Comparison of ENCODE assay signal across 20 cellular contexts in genomic region chr17:1936766-1937165, GRCh38.
DNase-seq lines count a peak whose midpoint lies in the region; ATAC-seq and TF ChIP-seq lines count a peak whose summit lies in the region.
"Had no signal": no experiment of that assay in that cellular context is flagged by ENCODE, and none has a peak within 500 bp of the region (broad histone marks: within the 10 kb centered on the region; RNA-seq: fewer than 3 reads in every experiment).

No MANE protein-coding gene starts in this region.

- H3T11ph ChIP-seq in H9 (ENCODE audit: low read length) = no peak overlapping the region

- no peak overlapping the region for H3K27ac ChIP-seq in H9 (ENCODE audit: insufficient read length, low read depth, low read length)
- H3K27ac ChIP-seq in neuronal stem cell (replicated peaks; ENCODE audit: low read length) = no peak overlapping the region
- H3K27ac ChIP-seq: 22Rv1 had no signal

- no peaks in the 10 kb centered on the region for H3K4me1 ChIP-seq in H9 (ENCODE audit: insufficient read depth, low read length)
- H3K4me1 ChIP-seq in neuronal stem cell (ENCODE audit: control insufficient read depth in 2 of 2, insufficient read depth in 1 of 2, low read depth in 1 of 2, low read length in 2 of 2) = peaks cover 15 to 22% of the 10 kb centered on the region in 2 donors
- H3K4me1 ChIP-seq: HAP-1 had no signal

- H3K27me3 ChIP-seq in H9 (ENCODE audit: insufficient read depth, low read length) = no peaks in the 10 kb centered on the region
- peaks cover 0 to 12% (median 0%) of the 10 kb centered on the region in 3 experiments for H3K27me3 ChIP-seq in neuronal stem cell (ENCODE audit: control insufficient read depth in 3 of 3, insufficient read depth in 3 of 3, low read depth in 1 of 3, low read length in 3 of 3)

- no peak overlapping the region for H2BK15ac ChIP-seq in H9 (ENCODE audit: low read depth, low read length)
- H2BK15ac ChIP-seq in neuronal stem cell (ENCODE audit: low read length) = peak overlapping the region; percentile 90

- H4K8ac ChIP-seq in H9 (replicated peaks; ENCODE audit: insufficient read length, low read depth, low read length) = no peak overlapping the region
- H4K8ac ChIP-seq in neuronal stem cell (ENCODE audit: low read depth, low read length) = no peak overlapping the region

- H3K9me3 ChIP-seq in H9 (ENCODE audit: control insufficient read depth, low read depth, low read length) (no peaks in the 10 kb centered on the region), neuronal stem cell (replicated peaks in 1 of 2; ENCODE audit: control insufficient read depth in 2 of 2, insufficient read depth in 1 of 2, low read depth in 1 of 2, low read length in 2 of 2) (peaks cover 0 to 2% of the 10 kb centered on the region in 2 donors)
- H3K9me3 ChIP-seq: HAP-1 had no signal

- H2AK5ac ChIP-seq in H9 (ENCODE audit: insufficient read length, low read length) (no peak overlapping the region), neuronal stem cell (ENCODE audit: low read depth, low read length) (peak overlapping the region; percentile 61)

- no peak overlapping the region for H4K91ac ChIP-seq in H9 (ENCODE audit: insufficient read length, low read depth, low read length)
- no peak overlapping the region for H4K91ac ChIP-seq in neuronal stem cell (ENCODE audit: low read depth, low read length, poor library complexity)

- no peaks in the 10 kb centered on the region for H3K79me1 ChIP-seq in H9 (ENCODE audit: insufficient read depth, low read depth, low read length, poor library complexity, severe bottlenecking)
- H3K79me1 ChIP-seq in neuronal stem cell (ENCODE audit: low read depth, low read length) = no peaks in the 10 kb centered on the region

- no peak overlapping the region for H2AFZ ChIP-seq in H9 (ENCODE audit: low read length)
- H2AFZ ChIP-seq in neuronal stem cell (ENCODE audit: low read length) = no peak overlapping the region

- no peak overlapping the region for H2BK20ac ChIP-seq in H9 (ENCODE audit: low read depth, low read length, poor library complexity, severe bottlenecking)

- H3K18ac ChIP-seq in H9 (ENCODE audit: insufficient read length, low read depth, low read length) (no peak overlapping the region), neuronal stem cell (ENCODE audit: low read length) (peak overlapping the region; percentile 22)

- H4K5ac ChIP-seq in H9 (ENCODE audit: insufficient read length, low read depth, low read length) = no peak overlapping the region

- H3K9me3 Mint-ChIP-seq in stimulated activated naive CD8-positive, alpha-beta T cell treated with anti-CD3 and anti-CD28 coated beads, Interleukin-15, amount 100 ng/mL, for 72 hours = no peaks in the 10 kb centered on the region
- H3K9me3 Mint-ChIP-seq in H9 = no peaks in the 10 kb centered on the region
- H3K9me3 Mint-ChIP-seq: CD4-positive, CD25-positive, alpha-beta regulatory T cell; CD8-positive, alpha-beta T cell; HFFc6 had no signal

- H2BK5ac ChIP-seq in H9 (ENCODE audit: insufficient read length, low read length) = no peak overlapping the region
- H2BK5ac ChIP-seq in neuronal stem cell (ENCODE audit: low read length) = no peak overlapping the region

- H2BK12ac ChIP-seq in H9 (ENCODE audit: insufficient read length, low read depth, low read length) (no peak overlapping the region), neuronal stem cell (ENCODE audit: low read length) (no peak overlapping the region)

- no peak overlapping the region for H3K4me3 Mint-ChIP-seq in stimulated activated naive CD8-positive, alpha-beta T cell treated with anti-CD3 and anti-CD28 coated beads, Interleukin-15, amount 100 ng/mL, for 72 hours
- no peak overlapping the region for H3K4me3 Mint-ChIP-seq in H9
- H3K4me3 Mint-ChIP-seq: B cell; CD4-positive, CD25-positive, alpha-beta regulatory T cell; CD8-positive, alpha-beta T cell; HFFc6 had no signal

- WGBS in H9 (ENCODE audit: extremely low coverage, insufficient read length, low lambda C conversion rate) = no CpG with 5 or more reads among the region's 28 CpGs
- WGBS in neuronal stem cell (ENCODE audit: extremely low coverage in 2 of 2, insufficient read length in 2 of 2, insufficient replicate concordance in 1 of 2), 2 donors = no CpG with 5 or more reads among the region's 28 CpGs

- DNase-seq in stimulated activated naive CD8-positive, alpha-beta T cell treated with anti-CD3 and anti-CD28 coated beads, Interleukin-15, amount 100 ng/mL, for 72 hours = no peak
- no peak for DNase-seq in stimulated activated naive CD8-positive, alpha-beta T cell treated with anti-CD3 and anti-CD28 coated beads, Interleukin-15, Interleukin-2, amounts not matched to agents 100 U/mL and 50 U/mL, for 24 hours
- DNase-seq in GM20000 (ENCODE audit: low spot score) = peak; percentile 22
- peak; percentile 55 for DNase-seq in H9
- no peak for DNase-seq in neuronal stem cell (ENCODE audit: low spot score)
- no peak for DNase-seq in T-helper 1 cell
- no peak for DNase-seq in effector CD4-positive, alpha-beta T cell
- no peak for DNase-seq in GOT3 (lab: John Stamatoyannopoulos, UW)
- DNase-seq: C1 segment of cervical spinal cord; CD4-positive, CD25-positive, alpha-beta regulatory T cell; CD8-positive, alpha-beta T cell; DMS 273 treated with DMSO at 0.1 percent for 48 hours; DMS79; EL; GDM1; HFFc6 had no signal

- H3K27ac Mint-ChIP-seq in stimulated activated naive CD8-positive, alpha-beta T cell treated with anti-CD3 and anti-CD28 coated beads, Interleukin-15, amount 100 ng/mL, for 72 hours = no peak overlapping the region
- H3K27ac Mint-ChIP-seq in H9 = no peak overlapping the region
- H3K27ac Mint-ChIP-seq: B cell; CD4-positive, CD25-positive, alpha-beta regulatory T cell; CD8-positive, alpha-beta T cell; HFFc6 had no signal

- H3K79me2 ChIP-seq in H9 (ENCODE audit: insufficient read depth, low read length) = no peaks in the 10 kb centered on the region

- no peaks in the 10 kb centered on the region for H3K36me3 ChIP-seq in neuronal stem cell (replicated peaks in 1 of 2; ENCODE audit: control insufficient read depth in 2 of 2, insufficient read depth in 2 of 2, low read length in 2 of 2)
- H3K36me3 ChIP-seq: HAP-1 had no signal

- no peak overlapping the region for H3K56ac ChIP-seq in H9 (ENCODE audit: insufficient read length, low read depth, low read length)

- peaks cover 6% of the 10 kb centered on the region for H3K23me2 ChIP-seq in H9 (ENCODE audit: insufficient read length, low read depth, low read length, poor library complexity, severe bottlenecking)

- TF ChIP-seq CTCF in GM20000 (IDR thresholded peaks at IDR 0.05; ENCODE audit: extremely low read depth, missing control alignments) = no peak
- no peak for TF ChIP-seq CTCF in H9 (conservative IDR thresholded peaks at IDR 0.05)

- no peaks in the 10 kb centered on the region for H3K27me3 Mint-ChIP-seq in stimulated activated naive CD8-positive, alpha-beta T cell treated with anti-CD3 and anti-CD28 coated beads, Interleukin-15, amount 100 ng/mL, for 72 hours
- peaks cover 23% of the 10 kb centered on the region for H3K27me3 Mint-ChIP-seq in H9 (ENCODE audit: low read depth)
- H3K27me3 Mint-ChIP-seq: B cell; CD4-positive, CD25-positive, alpha-beta regulatory T cell had no signal

- no peaks in the 10 kb centered on the region for H3K36me3 Mint-ChIP-seq in H9 (ENCODE audit: insufficient read depth in 1 of 3, low read depth in 3 of 3)
- H3K36me3 Mint-ChIP-seq: CD4-positive, CD25-positive, alpha-beta regulatory T cell; CD8-positive, alpha-beta T cell had no signal

- no peaks in the 10 kb centered on the region for H4K20me1 ChIP-seq in H9 (ENCODE audit: control insufficient read depth, insufficient read depth, insufficient read length)

- peak; percentile 7 for ATAC-seq in stimulated activated naive CD8-positive, alpha-beta T cell treated with anti-CD3 and anti-CD28 coated beads, Interleukin-15, amount 100 ng/mL, for 72 hours
- no peak for ATAC-seq in stimulated activated naive CD8-positive, alpha-beta T cell treated with anti-CD3 and anti-CD28 coated beads, Interleukin-15, Interleukin-2, amounts not matched to agents 100 U/mL and 50 U/mL, for 24 hours
- ATAC-seq: CD8-positive, alpha-beta T cell; GM12878 had no signal

- H3K4me3 ChIP-seq in neuronal stem cell (ENCODE audit: low read length in 2 of 2) = no peak overlapping the region
- H3K4me3 ChIP-seq: GM12878, HAP-1 had no signal

- H3K4me2 ChIP-seq in H9 (ENCODE audit: insufficient read depth, insufficient read length, low read length) = no peak overlapping the region
- H3K4me2 ChIP-seq in neuronal stem cell (ENCODE audit: insufficient read depth, low read length, poor library complexity, severe bottlenecking) = no peak overlapping the region

- no peak overlapping the region for H3K14ac ChIP-seq in H9 (ENCODE audit: insufficient read depth, low read length)
- H3K14ac ChIP-seq in neuronal stem cell (ENCODE audit: low read length) = peak overlapping the region; percentile 65

- H3K4ac ChIP-seq in H9 (ENCODE audit: low read depth, low read length) (no peak overlapping the region), neuronal stem cell (ENCODE audit: low read length) (no peak overlapping the region)

- H2BK120ac ChIP-seq in H9 (ENCODE audit: low read depth, low read length, poor library complexity, severe bottlenecking) (no peak overlapping the region), neuronal stem cell (ENCODE audit: low read depth, low read length) (peak overlapping the region; percentile 35)

- H3K9ac ChIP-seq in H9 (ENCODE audit: extremely low read depth, insufficient read length, low read length) (no peak overlapping the region), neuronal stem cell (ENCODE audit: low read depth, low read length, poor library complexity) (no peak overlapping the region)

- no peaks in the 10 kb centered on the region for H3K4me1 Mint-ChIP-seq in stimulated activated naive CD8-positive, alpha-beta T cell treated with anti-CD3 and anti-CD28 coated beads, Interleukin-15, amount 100 ng/mL, for 72 hours
- peaks cover 5 to 9% of the 10 kb centered on the region in 2 experiments for H3K4me1 Mint-ChIP-seq in H9
- H3K4me1 Mint-ChIP-seq: B cell; CD4-positive, CD25-positive, alpha-beta regulatory T cell had no signal

- no peak overlapping the region for H3K23ac ChIP-seq in H9 (ENCODE audit: insufficient read length, low read depth, low read length)
- no peak overlapping the region for H3K23ac ChIP-seq in neuronal stem cell (ENCODE audit: low read depth, low read length, poor library complexity)

Comparison
In these comparisons a context has a peak if more than half of its experiments do, and no peak if none do; other contexts are left out.
1. DNase-seq: peak in GM20000 (single experiment) and H9 (single experiment); none in stimulated activated naive CD8-positive, alpha-beta T cell treated with anti-CD3 and anti-CD28 coated beads, Interleukin-15, amount 100 ng/mL, for 72 hours (0 of 2), stimulated activated naive CD8-positive, alpha-beta T cell treated with anti-CD3 and anti-CD28 coated beads, Interleukin-15, Interleukin-2, amounts not matched to agents 100 U/mL and 50 U/mL, for 24 hours (single experiment), neuronal stem cell (single experiment), T-helper 1 cell (0 of 5), effector CD4-positive, alpha-beta T cell (single experiment) and GOT3 (single experiment).